In genomic region chr1:241177665-241178064, GRCh38 we compare ENCODE assay signal across 32 cellular contexts.
"Had no signal": no experiment of that assay in that cellular context is flagged by ENCODE, and none has a peak within 500 bp of the region (broad histone marks: within the 10 kb centered on the region; RNA-seq: fewer than 3 reads in every experiment).

No MANE protein-coding gene starts in this region.

- H3K9me3 Mint-ChIP-seq: nephron progenitor cell had no signal

- H3K4me3 Mint-ChIP-seq: naive thymus-derived CD8-positive, alpha-beta T cell; natural killer cell treated with Interleukin-12 subunit alpha and Interleukin-12 subunit beta and Interleukin-15 and Interleukin-18, amount 100 ng/mL, for 72 hours; nephron progenitor cell; neural crest cell; stimulated activated memory B cell treated with anti-CD40 and anti-IgM and Interleukin-4, amounts not matched to agents 10 μg/mL and 1 μg/mL and 100 μg/mL, for 72 hours; stimulated activated naive CD8-positive, alpha-beta T cell treated with anti-CD3 and anti-CD28 coated beads, Interleukin-15, amount 100 ng/mL, for 72 hours; type B pancreatic cell had no signal

- H3K4me3 ChIP-seq: pancreas, prostate gland, skin epidermis, smooth muscle cell, spleen, suprapubic skin, testis, tibial artery, transverse colon, upper lobe of right lung, vagina had no signal

- H3K27me3 Mint-ChIP-seq: natural killer cell treated with Interleukin-12 subunit alpha and Interleukin-12 subunit beta and Interleukin-15 and Interleukin-18, amount 100 ng/mL, for 72 hours; stimulated activated memory B cell treated with anti-CD40 and anti-IgM and Interleukin-4, amounts not matched to agents 10 μg/mL and 1 μg/mL and 100 μg/mL, for 72 hours; stimulated activated naive CD8-positive, alpha-beta T cell treated with anti-CD3 and anti-CD28 coated beads, Interleukin-15, amount 100 ng/mL, for 72 hours; type B pancreatic cell had no signal

- H3K9me3 ChIP-seq: neutrophil, pancreas, prostate gland, suprapubic skin, testis, tibial artery, transverse colon, upper lobe of right lung, vagina had no signal

- DNase-seq: naive thymus-derived CD8-positive, alpha-beta T cell; nephron progenitor cell; nucleus accumbens; pancreas; retina; right cardiac atrium; spleen; stimulated activated CD4-positive, alpha-beta T cell treated with anti-CD3 and anti-CD28 coated beads, Interleukin-12 subunit alpha, Interleukin-12 subunit beta, amount 100 ng/mL, for 4 hours; stimulated activated CD4-positive, alpha-beta T cell treated with anti-CD3 and anti-CD28 coated beads, Interleukin-1b, Interleukin-23, amount 100 ng/mL, for 48 hours; stimulated activated CD4-positive, alpha-beta T cell treated with anti-CD3 and anti-CD28 coated beads, Interleukin-4, amount 100 ng/mL, for 1 hour; stimulated activated CD4-positive, alpha-beta T cell treated with anti-CD3 and anti-CD28 coated beads, Interleukin-4, amount 100 ng/mL, for 4 hours; stimulated activated CD8-positive, alpha-beta memory T cell treated with anti-CD3 and anti-CD28 coated beads, Interleukin-4, amount 100 ng/mL, for 48 hours; stimulated activated naive CD4-positive, alpha-beta T cell; stimulated activated naive CD8-positive, alpha-beta T cell treated with anti-CD3 and anti-CD28 coated beads, Interleukin-15, amount 100 ng/mL, for 72 hours; stimulated activated naive CD8-positive, alpha-beta T cell treated with anti-CD3 and anti-CD28 coated beads, Interleukin-15, Interleukin-2, amounts not matched to agents 100 U/mL and 50 U/mL, for 24 hours; substantia nigra; testis; tibial artery; transverse colon; upper lobe of right lung had no signal

- ATAC-seq: naive thymus-derived CD8-positive, alpha-beta T cell; natural killer cell treated with Interleukin-12 subunit alpha and Interleukin-12 subunit beta and Interleukin-15 and Interleukin-18, amount 100 ng/mL, for 72 hours; pancreas; right cardiac atrium; sciatic nerve; stimulated activated memory B cell treated with anti-CD40 and anti-IgM and Interleukin-4, amounts not matched to agents 10 μg/mL and 1 μg/mL and 100 μg/mL, for 72 hours; stimulated activated naive CD8-positive, alpha-beta T cell treated with anti-CD3 and anti-CD28 coated beads, Interleukin-15, amount 100 ng/mL, for 72 hours; stimulated activated naive CD8-positive, alpha-beta T cell treated with anti-CD3 and anti-CD28 coated beads, Interleukin-15, Interleukin-2, amounts not matched to agents 100 U/mL and 50 U/mL, for 24 hours; upper lobe of right lung had no signal

- H3K36me3 Mint-ChIP-seq: naive thymus-derived CD8-positive, alpha-beta T cell; stimulated activated memory B cell treated with anti-CD40 and anti-IgM and Interleukin-4, amounts not matched to agents 10 μg/mL and 1 μg/mL and 100 μg/mL, for 72 hours; type B pancreatic cell had no signal

- H3K4me1 ChIP-seq: pancreas, prostate gland, spleen, suprapubic skin, testis, tibial artery, transverse colon, upper lobe of right lung, vagina had no signal

- H3K27ac Mint-ChIP-seq: naive thymus-derived CD8-positive, alpha-beta T cell; natural killer cell treated with Interleukin-12 subunit alpha and Interleukin-12 subunit beta and Interleukin-15 and Interleukin-18, amount 100 ng/mL, for 72 hours; nephron progenitor cell; stimulated activated memory B cell treated with anti-CD40 and anti-IgM and Interleukin-4, amounts not matched to agents 10 μg/mL and 1 μg/mL and 100 μg/mL, for 72 hours; stimulated activated naive CD8-positive, alpha-beta T cell treated with anti-CD3 and anti-CD28 coated beads, Interleukin-15, amount 100 ng/mL, for 72 hours; type B pancreatic cell had no signal

- H3K27ac ChIP-seq: neutrophil, pancreas, prostate gland, skin epidermis, spleen, suprapubic skin, testis, tibial artery, transverse colon, upper lobe of right lung, vagina had no signal

- H3K4me1 Mint-ChIP-seq: naive thymus-derived CD8-positive, alpha-beta T cell; nephron progenitor cell; neural crest cell; stimulated activated memory B cell treated with anti-CD40 and anti-IgM and Interleukin-4, amounts not matched to agents 10 μg/mL and 1 μg/mL and 100 μg/mL, for 72 hours; stimulated activated naive CD8-positive, alpha-beta T cell treated with anti-CD3 and anti-CD28 coated beads, Interleukin-15, amount 100 ng/mL, for 72 hours had no signal

- H3K4me2 ChIP-seq: smooth muscle cell had no signal

- H3K36me3 ChIP-seq: neutrophil, pancreas, prostate gland, spleen, suprapubic skin, tibial artery, transverse colon, upper lobe of right lung, vagina had no signal

- FAIRE-seq: pancreas, urothelium cell line had no signal

- H3K27me3 ChIP-seq: neutrophil, pancreas, spleen, suprapubic skin, testis, tibial artery, transverse colon, upper lobe of right lung, vagina had no signal
